ENCODE assay signal across 1 cellular context in the genomic region with DNA sequence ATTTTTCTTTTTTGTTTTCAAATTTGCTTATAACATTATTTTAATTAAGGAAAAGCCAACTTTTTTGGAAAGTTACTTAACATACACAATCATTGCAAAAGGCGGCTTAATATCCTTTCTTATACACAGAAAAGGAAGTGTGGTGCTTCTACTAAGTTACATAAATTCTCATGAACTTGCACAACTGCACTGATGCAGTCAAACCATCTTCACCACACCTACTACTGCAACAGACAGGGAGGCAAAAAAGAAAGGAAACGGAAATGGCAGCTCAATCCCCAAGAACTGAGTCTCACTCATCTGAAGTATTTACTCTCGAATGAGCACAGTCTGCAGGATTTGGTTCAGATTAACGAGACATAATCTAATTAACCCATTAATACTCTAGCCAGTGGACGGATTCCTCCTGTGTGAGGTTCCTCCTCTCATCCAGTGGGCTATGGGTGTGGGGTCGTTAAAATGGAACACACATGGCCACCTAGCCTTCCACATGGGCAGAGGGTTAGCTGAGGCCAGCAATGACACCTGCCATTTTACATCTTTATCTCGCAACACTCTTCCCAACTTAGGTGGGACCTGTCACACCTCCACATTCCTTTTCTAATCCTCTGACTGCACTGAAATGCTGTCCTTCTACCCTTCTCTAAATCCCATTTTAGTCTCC.
A peak's percentile ranks its signal among the peaks of the same experiment; 100 is the strongest.
TF ChIP-seq lines count a peak whose summit lies in the region.

No MANE protein-coding gene starts in this region.

TF ChIP-seq in HepG2, 621 proteins besides CTCF, POLR2A, EP300 and RAD21:
- TF ChIP-seq, protein P1, sequence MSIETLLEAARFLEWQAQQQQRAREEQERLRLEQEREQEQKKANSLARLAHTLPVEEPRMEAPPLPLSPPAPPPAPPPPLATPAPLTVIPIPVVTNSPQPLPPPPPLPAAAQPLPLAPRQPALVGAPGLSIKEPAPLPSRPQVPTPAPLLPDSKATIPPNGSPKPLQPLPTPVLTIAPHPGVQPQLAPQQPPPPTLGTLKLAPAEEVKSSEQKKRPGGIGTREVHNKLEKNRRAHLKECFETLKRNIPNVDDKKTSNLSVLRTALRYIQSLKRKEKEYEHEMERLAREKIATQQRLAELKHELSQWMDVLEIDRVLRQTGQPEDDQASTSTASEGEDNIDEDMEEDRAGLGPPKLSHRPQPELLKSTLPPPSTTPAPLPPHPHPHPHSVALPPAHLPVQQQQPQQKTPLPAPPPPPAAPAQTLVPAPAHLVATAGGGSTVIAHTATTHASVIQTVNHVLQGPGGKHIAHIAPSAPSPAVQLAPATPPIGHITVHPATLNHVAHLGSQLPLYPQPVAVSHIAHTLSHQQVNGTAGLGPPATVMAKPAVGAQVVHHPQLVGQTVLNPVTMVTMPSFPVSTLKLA (IDR thresholded peaks at IDR 0.05) = peak; percentile 51; the same call in 1 of the 2 replicates
- no peak for TF ChIP-seq STAG1 (CRISPR knock-in tag; IDR thresholded peaks at IDR 0.05)
